Comparison of ENCODE assay signal across 8 cellular contexts in genomic region chr5:108345541-108346171, GRCh38. TPM values are rescaled to one million over a fixed set of nuclear protein-coding genes. Genes with fewer than 3 reads are reported as not detected.
DNase-seq lines count a peak whose midpoint lies in the region; ATAC-seq, FAIRE-seq and TF ChIP-seq lines count a peak whose summit lies in the region.

No MANE protein-coding gene starts in this region.

- H3K4me3 ChIP-seq in foreskin fibroblast (ENCODE audit: low read depth in 1 of 2, low read length in 2 of 2) = no peak overlapping the region
- no peak overlapping the region for H3K4me3 ChIP-seq in small intestine (ENCODE audit: low read depth in 1 of 2, low read length in 2 of 2)

- no peaks in the 10 kb centered on the region for H3K9me3 ChIP-seq in small intestine (ENCODE audit: control insufficient read depth, low read depth)

- H3K27ac ChIP-seq in small intestine (ENCODE audit: low read depth in 1 of 2, low read length in 1 of 2) = no peak overlapping the region
- H3K27ac ChIP-seq in substantia nigra (ENCODE audit: low read depth, low read length, poor library complexity, severe bottlenecking) = no peak overlapping the region

- H3K4me1 ChIP-seq in small intestine (ENCODE audit: control insufficient read depth in 2 of 2, insufficient read depth in 1 of 2, low read depth in 1 of 2, low read length in 1 of 2) = no peaks in the 10 kb centered on the region

- no peaks in the 10 kb centered on the region for H3K36me3 ChIP-seq in small intestine (ENCODE audit: control insufficient read depth in 2 of 2, insufficient read depth in 2 of 2, low read length in 2 of 2)

- peak; percentile 66 for DNase-seq in EH (ENCODE audit: low read depth)
- DNase-seq in LHCN-M2 (ENCODE audit: low read depth) = peak; percentile 51
- DNase-seq in SK-MEL-5 (ENCODE audit: low read depth, low spot score) = peak; percentile 78
- DNase-seq in foreskin fibroblast = peak; percentile 12 to 53
- DNase-seq in small intestine = peak; percentile 56
- no peak for DNase-seq in substantia nigra (lab: John Stamatoyannopoulos, UW)

- in situ Hi-C loops in SK-MEL-5 (cut with HindIII; ENCODE audit: low pct_unique_long_range_greater_than_20kb, low sequenced_read_pairs) = no loop called here

- no peaks in the 10 kb centered on the region for H3K27me3 ChIP-seq in small intestine (ENCODE audit: control insufficient read depth in 2 of 2, insufficient read depth in 2 of 2, low read length in 2 of 2)

- FAIRE-seq in small intestine (lab: Jason Lieb, UNC) = peak; percentile 64

- peak; percentile 78 for ATAC-seq in GM21528 (IDR thresholded peaks at IDR 0.05; ENCODE audit: low FRiP score, unreplicated experiment)
- ATAC-seq in HG02840 (IDR thresholded peaks at IDR 0.05; ENCODE audit: low FRiP score, unreplicated experiment) = no peak

- TF ChIP-seq CTCF in foreskin fibroblast (IDR thresholded peaks at IDR 0.05; ENCODE audit: low read depth, low read length) = peak; percentile 5

- WGBS in small intestine, 3 donors = 93 to 99% (median 95%) methylated on average over 2 of the region's 2 CpGs

RNA-seq across cellular contexts. Expression of gene FBXL17, which starts 36.2 kb away (rescaled TPM):
- 17.4 and 23.4 TPM in 2 replicates for total RNA-seq in LHCN-M2 (2014; rRNA removed)
- 6.0 TPM for polyA plus RNA-seq in LHCN-M2 (2012)
- total RNA-seq in SK-MEL-5 (2014; rRNA removed; shearing (Covaris generic)) = 7.2 and 10.0 TPM in 2 replicates
- 8.6 and 14.1 TPM in 2 replicates for polyA plus RNA-seq in SK-MEL-5 (2015; cell fraction: cytosol; rRNA removed)
- polyA plus RNA-seq in SK-MEL-5 (2015; cell fraction: nucleus; rRNA removed) = 4.0 and 5.4 TPM in 2 replicates
- polyA plus RNA-seq in small intestine = 1 to 10 TPM; 5.4 to 8.3 (median 8.3) TPM

Comparison
In these comparisons a context has a peak if more than half of its experiments do, and no peak if none do; other contexts are left out.
1. DNase-seq: peak in EH (single experiment), LHCN-M2 (single experiment), SK-MEL-5 (single experiment), foreskin fibroblast (2 of 2) and small intestine (single experiment); none in substantia nigra (0 of 49).